8 cellular contexts compared by ENCODE assay signal in genomic region chr14:65222434-65222833, GRCh38.
A peak's percentile ranks its signal among the peaks of the same experiment; 100 is the strongest.
DNase-seq lines count a peak whose midpoint lies in the region; ATAC-seq and TF ChIP-seq lines count a peak whose summit lies in the region.

No MANE protein-coding gene starts in this region.

- intact Hi-C loops in posterior cingulate gyrus (cut with DNase I), result loop anchor here (5.0 kb wide), 1 partner anchor 190 kb away; the partner anchor contains the start of gene FUT8

- no peaks in the 10 kb centered on the region for H3K36me3 ChIP-seq in gastroesophageal sphincter

- peak; percentile 24 to 66 (median 48) for TF ChIP-seq CTCF in gastroesophageal sphincter (IDR thresholded peaks at IDR 0.05)

- DNase-seq in ELF-1 (ENCODE audit: low read depth, low spot score) (peak; percentile 80), OCI-M1 (lab: John Stamatoyannopoulos, UW) (peak; percentile 75), posterior cingulate gyrus (peak; percentile 48 to 92 (median 58))
- DNase-seq in activated effector memory CD4-positive, alpha-beta T cell treated with anti-CD3 and anti-CD28 coated beads, Interleukin-2, amount 50 U/mL, for 16 hours, result peak; percentile 82

- H3K4me3 ChIP-seq in gastroesophageal sphincter, result no peak overlapping the region

- H3K27me3 ChIP-seq in gastroesophageal sphincter, result no peaks in the 10 kb centered on the region

- 34 to 39% methylated on average over 7 to 8 of the region's 8 CpGs for WGBS in gastroesophageal sphincter (ENCODE audit: low coverage in 1 of 2), 2 donors

- H3K9me3 ChIP-seq in gastroesophageal sphincter, result no peaks in the 10 kb centered on the region

- H3K27ac ChIP-seq in gastroesophageal sphincter, result no peak overlapping the region

- peaks cover 0 to 7% (median 0%) of the 10 kb centered on the region in 3 donors for H3K4me1 ChIP-seq in gastroesophageal sphincter

- ATAC-seq in HG02798 (IDR thresholded peaks at IDR 0.05; ENCODE audit: poor library complexity, unreplicated experiment), result peak; percentile 73
- ATAC-seq in gastroesophageal sphincter, result no peak
- no peak for ATAC-seq in GM21786 (IDR thresholded peaks at IDR 0.05; ENCODE audit: unreplicated experiment)
- no peak for ATAC-seq in GM19397 (IDR thresholded peaks at IDR 0.05; ENCODE audit: unreplicated experiment)

- TF ChIP-seq POLR2A in gastroesophageal sphincter (IDR thresholded peaks at IDR 0.05), result no peak

- TF ChIP-seq EP300 in gastroesophageal sphincter (IDR thresholded peaks at IDR 0.05), result no peak
